In genomic region chr9:136451221-136451877, GRCh38 we compare ENCODE assay signal across 31 cellular contexts. TPM values are rescaled to one million over a fixed set of nuclear protein-coding genes. Genes with fewer than 3 reads are reported as not detected.
A peak's percentile ranks its signal among the peaks of the same experiment; 100 is the strongest.
DNase-seq lines count a peak whose midpoint lies in the region; ATAC-seq and TF ChIP-seq lines count a peak whose summit lies in the region.
"Had no signal": no experiment of that assay in that cellular context is flagged by ENCODE, and none has a peak within 500 bp of the region (broad histone marks: within the 10 kb centered on the region; RNA-seq: fewer than 3 reads in every experiment).

No MANE protein-coding gene starts in this region.

- H3K9me2 ChIP-seq in HCT116 (ENCODE audit: insufficient read depth), result no peaks in the 10 kb centered on the region

- H3K4me1 ChIP-seq in HCT116 (ENCODE audit: control insufficient read depth in 1 of 2, insufficient read depth in 2 of 2, low read length in 2 of 2), result no peaks in the 10 kb centered on the region
- H3K4me1 ChIP-seq: breast epithelium, SJSA1 had no signal

- CTCF ChIA-PET in BJ (lab: Yijun Ruan, JAX) (no interaction called here), HCT116 (lab: Charles Lee) (interaction anchor here (0.9 kb wide), 1 partner anchor 10 kb away, joined by 3 read pairs; no protein-coding TSS in a partner anchor), Calu3 (lab: Charles Lee) (no interaction called here)

- H3K4me2 ChIP-seq in HCT116 (ENCODE audit: low read length), result no peak overlapping the region

- no peak for TF ChIP-seq POLR2A in HCT116 (IDR thresholded peaks at IDR 0.05; ENCODE audit: borderline replicate concordance, extremely low read depth, insufficient read depth, insufficient read length)

- H3K4me3 Mint-ChIP-seq in nephron progenitor cell (no peak overlapping the region), Calu3 (ENCODE audit: low read depth, unreplicated experiment) (no peak overlapping the region)
- H3K4me3 Mint-ChIP-seq: activated CD8-positive, alpha-beta T cell treated with anti-CD3 and anti-CD28 coated beads, Interleukin-2, amount 10 ng/mL, durations not matched to agents 7 days and 5 days; activated T-helper 17 cell treated with anti-CD3 and anti-CD28 coated beads, Interleukin-2, amount 50 U/mL, for 72 hours; naive thymus-derived CD4-positive, alpha-beta T cell had no signal

- TF ChIP-seq CTCF in BJ (IDR thresholded peaks at IDR 0.05; ENCODE audit: insufficient read depth, low read depth, low read length) (0 out of 2 replicates have a peak, but pooled peaks have one; percentile 4), HCT116 (IDR thresholded peaks at IDR 0.05 in 2 of 3, conservative IDR thresholded peaks at IDR 0.05 in 1 of 3; ENCODE audit: borderline replicate concordance in 1 of 3, insufficient read depth in 1 of 3, low read depth in 2 of 3, low read length in 2 of 3) (peak in 1 of 3 experiments; percentile 26; a peak in 1 of 6 replicates), astrocyte of the spinal cord (IDR thresholded peaks at IDR 0.05; ENCODE audit: low read depth, low read length) (peak; percentile 3), nephron progenitor cell (IDR thresholded peaks at IDR 0.05) (no peak), Calu3 (IDR thresholded peaks at IDR 0.05; ENCODE audit: unreplicated experiment) (no peak)

- H3K4me3 ChIP-seq in BJ (ENCODE audit: low read depth, low read length) (no peak overlapping the region), HCT116 (replicated peaks in 1 of 2; ENCODE audit: low read depth in 1 of 2, low read length in 2 of 2) (no peak overlapping the region), astrocyte of the spinal cord (ENCODE audit: low read depth, low read length) (no peak overlapping the region)
- H3K4me3 ChIP-seq: breast epithelium, coronary artery, GM23248, SJSA1 had no signal

- no peak for DNase-seq in BJ (ENCODE audit: low read depth)
- DNase-seq in HCT116 (ENCODE audit: low read depth, low spot score), result no peak
- DNase-seq in astrocyte of the spinal cord (ENCODE audit: low read depth, low spot score), result no peak
- DNase-seq in nephron progenitor cell, result no peak
- DNase-seq in Calu3, result no peak
- no peak for DNase-seq in hippocampal formation (lab: John Stamatoyannopoulos, UW)
- DNase-seq in glomerular visceral epithelial cell (ENCODE audit: extremely low spot score), result no peak
- DNase-seq: activated CD4-positive, CD25-positive, alpha-beta regulatory T cell treated with anti-CD3 and anti-CD28 coated beads, Interleukin-2, amount 50 U/mL, for 72 hours; activated CD8-positive, alpha-beta T cell treated with anti-CD3 and anti-CD28 coated beads, Interleukin-2, amount 10 ng/mL, durations not matched to agents 7 days and 5 days; amygdala; effector CD8-positive, alpha-beta T cell; GM23248; head of caudate nucleus; kidney; midbrain; naive thymus-derived CD4-positive, alpha-beta T cell; NCI-H2107; NCI-H446; occipital lobe; RPMI8226; stimulated activated CD4-positive, alpha-beta T cell treated with anti-CD3 and anti-CD28 coated beads, Interleukin-15, amount 100 ng/mL, for 24 hours; stimulated activated CD4-positive, alpha-beta T cell treated with anti-CD3 and anti-CD28 coated beads, Interleukin-4, amount 100 ng/mL, for 4 hours; T-helper 1 cell; trophoblast cell had no signal

- BruUV-seq in HCT116 (replicated peaks; lab: Mats Ljungman, UMichigan), result no TSS peak
- no TSS peak for BruUV-seq in Calu3 (replicated peaks; lab: Mats Ljungman, UMichigan)

- H3K4me1 Mint-ChIP-seq in nephron progenitor cell, result no peaks in the 10 kb centered on the region
- no peaks in the 10 kb centered on the region for H3K4me1 Mint-ChIP-seq in Calu3 (ENCODE audit: low read depth, unreplicated experiment)
- H3K4me1 Mint-ChIP-seq: activated T-helper 17 cell treated with anti-CD3 and anti-CD28 coated beads, Interleukin-2, amount 50 U/mL, for 72 hours had no signal

- in situ Hi-C loops in astrocyte of the spinal cord (cut with HindIII; ENCODE audit: low sequenced_read_pairs), result no loop called here

- no peaks in the 10 kb centered on the region for H3K9me3 ChIP-seq in HCT116 (ENCODE audit: control insufficient read depth in 1 of 2, insufficient read depth in 1 of 2, low read depth in 1 of 2, low read length in 2 of 2)
- H3K9me3 ChIP-seq: breast epithelium, SJSA1 had no signal

- H4K20me1 ChIP-seq in HCT116 (ENCODE audit: insufficient read depth), result no peaks in the 10 kb centered on the region

- no peak overlapping the region for H2AFZ ChIP-seq in HCT116 (ENCODE audit: low read depth, low read length, poor library complexity, severe bottlenecking)
- H2AFZ ChIP-seq: GM23248 had no signal

- RAD21 ChIA-PET in HCT116 (lab: Charles Lee; ENCODE audit: low non-redundant PET in 1 of 2, low total read pairs in 2 of 2, uncharacterized antibody in 2 of 2, unreplicated experiment in 2 of 2), result no interaction called here

- intact Hi-C loops in HCT116 (cut with micrococcal nuclease) (no loop called here), Calu3 (cut with micrococcal nuclease; ENCODE audit: unreplicated experiment) (no loop called here)

- peaks cover 71% of the 10 kb centered on the region for H3K36me3 Mint-ChIP-seq in nephron progenitor cell (ENCODE audit: low read depth)
- H3K36me3 Mint-ChIP-seq in Calu3 (ENCODE audit: insufficient read depth, unreplicated experiment), result peaks cover 74% of the 10 kb centered on the region

- peaks cover 3% of the 10 kb centered on the region; the same call in 1 of the 2 replicates for H3K79me2 ChIP-seq in HCT116 (ENCODE audit: insufficient read depth, low read length)

- H3K9ac ChIP-seq in HCT116 (ENCODE audit: low read length), result no peak overlapping the region
- H3K9ac ChIP-seq: GM23248 had no signal

- H3K36me3 ChIP-seq in BJ (ENCODE audit: control insufficient read depth, insufficient read depth, low read length) (peaks cover 55% of the 10 kb centered on the region), HCT116 (ENCODE audit: control insufficient read depth in 1 of 2, insufficient read depth in 2 of 2, low read length in 2 of 2) (peaks cover 48 to 59% of the 10 kb centered on the region in 2 experiments; a peak in 3 of 4 replicates)

- 0 out of 2 replicates have a peak, but pooled peaks have one; percentile 42 for ATAC-seq in HCT116
- ATAC-seq in HG03520 (IDR thresholded peaks at IDR 0.05; ENCODE audit: unreplicated experiment), result no peak
- ATAC-seq: activated CD8-positive, alpha-beta T cell treated with anti-CD3 and anti-CD28 coated beads, Interleukin-2, amount 10 ng/mL, durations not matched to agents 7 days and 5 days; activated naive CD4-positive, alpha-beta T cell treated with anti-CD3 and anti-CD28 coated beads, Interleukin-2, amount 50 U/mL, for 72 hours; activated T-helper 17 cell treated with anti-CD3 and anti-CD28 coated beads, Interleukin-2, amount 50 U/mL, for 72 hours; naive thymus-derived CD4-positive, alpha-beta T cell had no signal

- H3K9me3 Mint-ChIP-seq in nephron progenitor cell (no peaks in the 10 kb centered on the region), Calu3 (ENCODE audit: low read depth, unreplicated experiment) (no peaks in the 10 kb centered on the region)
- H3K9me3 Mint-ChIP-seq: activated naive CD4-positive, alpha-beta T cell treated with anti-CD3 and anti-CD28 coated beads, Interleukin-2, amount 50 U/mL, for 72 hours; activated T-helper 17 cell treated with anti-CD3 and anti-CD28 coated beads, Interleukin-2, amount 50 U/mL, for 72 hours had no signal

- H3K27ac Mint-ChIP-seq in nephron progenitor cell, result peak overlapping the region; percentile 22
- no peak overlapping the region for H3K27ac Mint-ChIP-seq in Calu3 (ENCODE audit: unreplicated experiment)
- H3K27ac Mint-ChIP-seq: activated CD8-positive, alpha-beta T cell treated with anti-CD3 and anti-CD28 coated beads, Interleukin-2, amount 10 ng/mL, durations not matched to agents 7 days and 5 days; activated T-helper 17 cell treated with anti-CD3 and anti-CD28 coated beads, Interleukin-2, amount 50 U/mL, for 72 hours; naive thymus-derived CD4-positive, alpha-beta T cell had no signal

- no peaks in the 10 kb centered on the region for H3K27me3 ChIP-seq in BJ (ENCODE audit: control insufficient read depth, insufficient read depth, low read length)
- H3K27me3 ChIP-seq in HCT116 (ENCODE audit: insufficient read depth, low read length), result no peaks in the 10 kb centered on the region
- H3K27me3 ChIP-seq: breast epithelium, SJSA1 had no signal

- no peak overlapping the region for H3K27ac ChIP-seq in HCT116 (ENCODE audit: low read depth, low read length)
- H3K27ac ChIP-seq: breast epithelium, coronary artery, epithelial cell of prostate, GM23248, SJSA1 had no signal

- no peak for TF ChIP-seq RAD21 in HCT116 (IDR thresholded peaks at IDR 0.05; ENCODE audit: low read depth)

- H3K27me3 Mint-ChIP-seq in nephron progenitor cell (ENCODE audit: low read depth, poor library complexity) (no peaks in the 10 kb centered on the region), Calu3 (ENCODE audit: unreplicated experiment) (no peaks in the 10 kb centered on the region)
- H3K27me3 Mint-ChIP-seq: activated T-helper 17 cell treated with anti-CD3 and anti-CD28 coated beads, Interleukin-2, amount 50 U/mL, for 72 hours; naive thymus-derived CD4-positive, alpha-beta T cell had no signal

- POLR2A ChIA-PET in BJ (lab: Charles Lee) (no interaction called here), HCT116 (lab: Charles Lee) (no interaction called here)

TF ChIP-seq in HCT116, 20 proteins besides CTCF, POLR2A, EP300 and RAD21:
- no peak for TF ChIP-seq YY1 (IDR thresholded peaks at IDR 0.05; ENCODE audit: extremely low read depth, insufficient replicate concordance, low read depth, low read length)
- no peak for TF ChIP-seq ELF1 (IDR thresholded peaks at IDR 0.05; ENCODE audit: borderline replicate concordance, low read depth)

RNA-seq across cellular contexts. Expression of gene INPP5E, which starts 11.7 kb away (rescaled TPM):
- 3.7 and 5.6 TPM in 2 replicates for polyA plus RNA-seq in BJ (2011; rRNA removed)
- 3.6 and 4.2 TPM in 2 replicates for polyA minus RNA-seq in BJ (2011; rRNA and poly(A)+ RNA removed)
- 23.8 TPM for total RNA-seq in HCT116 (2021; ENCODE audit: unreplicated experiment)
- polyA plus RNA-seq in HCT116 (2012), result 14.6 and 16.0 TPM in 2 replicates
- total RNA-seq in Calu3 (2022), result 10.9 and 11.3 TPM in 2 replicates

RNA-seq across cellular contexts. Expression of gene SEC16A, which starts 31.5 kb away (rescaled TPM):
- polyA plus RNA-seq in BJ (2011; rRNA removed), result 15.5 and 24.4 TPM in 2 replicates
- polyA minus RNA-seq in BJ (2011; rRNA and poly(A)+ RNA removed), result 25.5 and 43.2 TPM in 2 replicates
- 49.8 TPM for total RNA-seq in HCT116 (2021; ENCODE audit: unreplicated experiment)
- 35.5 and 36.4 TPM in 2 replicates for polyA plus RNA-seq in HCT116 (2012)
- 48.9 and 49.6 TPM in 2 replicates for total RNA-seq in Calu3 (2022)

RNA-seq across cellular contexts. Expression of gene PMPCA, which starts 40.9 kb away (rescaled TPM):
- polyA plus RNA-seq in BJ (2011; rRNA removed), result 43.9 and 61.6 TPM in 2 replicates
- 18.3 and 31.7 TPM in 2 replicates for polyA minus RNA-seq in BJ (2011; rRNA and poly(A)+ RNA removed)
- total RNA-seq in HCT116 (2021; ENCODE audit: unreplicated experiment) (116 TPM), Calu3 (2022) (44.0 and 46.6 TPM in 2 replicates)
- polyA plus RNA-seq in HCT116 (2012), result 77.1 and 86.2 TPM in 2 replicates

RNA-seq across cellular contexts. Expression of gene ENTR1, which starts 40.9 kb away (rescaled TPM):
- 25.1 and 28.0 TPM in 2 replicates for polyA plus RNA-seq in BJ (2011; rRNA removed)
- 12.8 and 13.8 TPM in 2 replicates for polyA minus RNA-seq in BJ (2011; rRNA and poly(A)+ RNA removed)
- total RNA-seq in HCT116 (2021; ENCODE audit: unreplicated experiment), result 119 TPM
- polyA plus RNA-seq in HCT116 (2012), result 68.1 and 86.5 TPM in 2 replicates
- total RNA-seq in Calu3 (2022), result 49.7 and 50.2 TPM in 2 replicates

RNA-seq across cellular contexts. Expression of gene SNAPC4, which starts 51.4 kb away (rescaled TPM):
- 1.6 and 1.7 TPM in 2 replicates for polyA plus RNA-seq in BJ (2011; rRNA removed)
- polyA minus RNA-seq in BJ (2011; rRNA and poly(A)+ RNA removed), result 2.1 and 2.7 TPM in 2 replicates
- 20.4 TPM for total RNA-seq in HCT116 (2021; ENCODE audit: unreplicated experiment)
- 9.5 and 10.5 TPM in 2 replicates for polyA plus RNA-seq in HCT116 (2012)
- 9.7 and 10.5 TPM in 2 replicates for total RNA-seq in Calu3 (2022)

Comparison
In these comparisons a context has a peak if more than half of its experiments do, and no peak if none do; other contexts are left out.
1. CTCF ChIP-seq: peak in BJ (single experiment) and astrocyte of the spinal cord (single experiment); none in nephron progenitor cell (single experiment) and Calu3 (single experiment).